Comparison of ENCODE assay signal across 1 cellular context in the genomic region with DNA sequence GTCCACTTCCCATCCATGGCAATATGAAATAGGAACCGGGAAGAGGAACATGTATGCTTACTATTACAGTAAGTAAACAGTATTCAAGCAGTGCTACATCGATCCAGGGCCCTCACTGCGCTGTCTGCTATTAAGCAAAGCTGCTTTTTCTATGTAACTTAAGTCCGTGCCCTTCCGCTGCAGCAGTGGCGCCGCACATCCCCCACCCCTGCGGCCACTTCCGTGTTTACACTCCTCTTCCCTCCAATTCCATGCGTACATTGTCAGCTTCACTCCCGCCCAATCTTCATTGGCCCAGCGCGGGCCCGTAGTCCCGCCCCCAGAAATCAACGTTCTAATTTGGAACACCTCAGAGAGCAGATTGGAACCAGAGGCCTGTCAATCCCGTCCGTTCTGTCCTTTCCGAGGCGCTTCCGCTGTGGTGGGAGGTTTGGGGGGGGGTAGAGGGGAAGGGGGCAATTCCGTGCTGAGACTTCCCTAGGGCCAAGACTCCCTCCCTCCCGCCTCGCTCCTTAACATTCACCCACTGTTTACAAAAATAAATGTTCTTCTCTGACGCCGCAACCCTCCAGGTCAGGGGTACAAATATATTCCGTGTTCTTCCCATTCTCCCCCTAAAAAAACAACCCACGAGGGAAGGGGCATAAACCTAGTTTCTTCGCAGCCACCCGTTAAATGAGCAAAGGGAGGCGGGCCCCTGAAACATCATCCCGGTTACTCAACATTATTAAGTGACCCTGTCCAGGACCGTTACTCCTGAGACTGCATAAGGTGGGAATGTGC.
TF ChIP-seq lines count a peak whose summit lies in the region.

No MANE protein-coding gene starts in this region.

TF ChIP-seq in HEK293, 187 proteins besides CTCF, POLR2A, EP300 and RAD21 (continued from another document):
- TF ChIP-seq ZNF548 (tag by site-specific recombination; IDR thresholded peaks at IDR 0.05) (peak; percentile 95), ZFP37 (tag by site-specific recombination; IDR thresholded peaks at IDR 0.05) (no peak), ZNF248 (tag by site-specific recombination; IDR thresholded peaks at IDR 0.05) (no peak), ZFP69B (tag by site-specific recombination; IDR thresholded peaks at IDR 0.05) (peak; percentile 28; the same call in 1 of the 2 replicates), ZNF433 (tag by site-specific recombination; IDR thresholded peaks at IDR 0.05; ENCODE audit: low read depth) (no peak), ZNF423 (tag by site-specific recombination; IDR thresholded peaks at IDR 0.05) (no peak), ZNF132 (tag by site-specific recombination; IDR thresholded peaks at IDR 0.05; ENCODE audit: borderline replicate concordance) (no peak), ZNF791 (tag by site-specific recombination; IDR thresholded peaks at IDR 0.05) (no peak), ZNF266 (tag by site-specific recombination; IDR thresholded peaks at IDR 0.05; ENCODE audit: low read depth) (no peak), OVOL3 (tag by site-specific recombination; IDR thresholded peaks at IDR 0.05) (no peak), ZNF658 (tag by site-specific recombination; IDR thresholded peaks at IDR 0.05) (no peak), BCL11A (tag by site-specific recombination; IDR thresholded peaks at IDR 0.05; ENCODE audit: low read depth) (0 out of 2 replicates have a peak, but pooled peaks have one; percentile 58), ZNF2 (tag by site-specific recombination; IDR thresholded peaks at IDR 0.05) (peak; percentile 55), TCF7L2 (IDR thresholded peaks at IDR 0.05; ENCODE audit: borderline replicate concordance, low read depth, low read length) (no peak), ZNF747 (tag by site-specific recombination; IDR thresholded peaks at IDR 0.05) (no peak), ZBTB1 (tag by site-specific recombination; IDR thresholded peaks at IDR 0.05) (no peak), ZNF600 (tag by site-specific recombination; IDR thresholded peaks at IDR 0.05) (0 out of 2 replicates have a peak, but pooled peaks have one; percentile 13), SETDB1 (IDR thresholded peaks at IDR 0.05; ENCODE audit: insufficient read length, low read length) (no peak), ZNF626 (tag by site-specific recombination; IDR thresholded peaks at IDR 0.05) (no peak), SP3 (tag by site-specific recombination; IDR thresholded peaks at IDR 0.05) (peak; percentile 63), ZSCAN30 (tag by site-specific recombination; IDR thresholded peaks at IDR 0.05) (peak; percentile 70), MZF1 (tag by site-specific recombination; IDR thresholded peaks at IDR 0.05; ENCODE audit: borderline replicate concordance) (no peak)
- TF ChIP-seq, protein P1, sequence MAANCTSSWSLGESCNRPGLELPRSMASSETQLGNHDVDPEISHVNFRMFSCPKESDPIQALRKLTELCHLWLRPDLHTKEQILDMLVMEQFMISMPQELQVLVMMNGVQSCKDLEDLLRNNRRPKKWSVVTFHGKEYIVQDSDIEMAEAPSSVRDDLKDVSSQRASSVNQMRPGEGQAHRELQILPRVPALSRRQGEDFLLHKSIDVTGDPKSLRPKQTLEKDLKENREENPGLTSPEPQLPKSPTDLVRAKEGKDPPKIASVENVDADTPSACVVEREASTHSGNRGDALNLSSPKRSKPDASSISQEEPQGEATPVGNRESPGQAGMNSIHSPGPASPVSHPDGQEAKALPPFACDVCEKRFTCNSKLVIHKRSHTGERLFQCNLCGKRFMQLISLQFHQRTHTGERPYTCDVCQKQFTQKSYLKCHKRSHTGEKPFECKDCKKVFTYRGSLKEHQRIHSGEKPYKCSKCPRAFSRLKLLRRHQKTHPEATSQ (tag by site-specific recombination; IDR thresholded peaks at IDR 0.05), result no peak
- TF ChIP-seq, protein P2, sequence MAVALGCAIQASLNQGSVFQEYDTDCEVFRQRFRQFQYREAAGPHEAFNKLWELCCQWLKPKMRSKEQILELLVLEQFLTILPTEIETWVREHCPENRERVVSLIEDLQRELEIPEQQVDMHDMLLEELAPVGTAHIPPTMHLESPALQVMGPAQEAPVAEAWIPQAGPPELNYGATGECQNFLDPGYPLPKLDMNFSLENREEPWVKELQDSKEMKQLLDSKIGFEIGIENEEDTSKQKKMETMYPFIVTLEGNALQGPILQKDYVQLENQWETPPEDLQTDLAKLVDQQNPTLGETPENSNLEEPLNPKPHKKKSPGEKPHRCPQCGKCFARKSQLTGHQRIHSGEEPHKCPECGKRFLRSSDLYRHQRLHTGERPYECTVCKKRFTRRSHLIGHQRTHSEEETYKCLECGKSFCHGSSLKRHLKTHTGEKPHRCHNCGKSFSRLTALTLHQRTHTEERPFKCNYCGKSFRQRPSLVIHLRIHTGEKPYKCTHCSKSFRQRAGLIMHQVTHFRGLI (tag by site-specific recombination; IDR thresholded peaks at IDR 0.05), result no peak
- TF ChIP-seq, protein P3, sequence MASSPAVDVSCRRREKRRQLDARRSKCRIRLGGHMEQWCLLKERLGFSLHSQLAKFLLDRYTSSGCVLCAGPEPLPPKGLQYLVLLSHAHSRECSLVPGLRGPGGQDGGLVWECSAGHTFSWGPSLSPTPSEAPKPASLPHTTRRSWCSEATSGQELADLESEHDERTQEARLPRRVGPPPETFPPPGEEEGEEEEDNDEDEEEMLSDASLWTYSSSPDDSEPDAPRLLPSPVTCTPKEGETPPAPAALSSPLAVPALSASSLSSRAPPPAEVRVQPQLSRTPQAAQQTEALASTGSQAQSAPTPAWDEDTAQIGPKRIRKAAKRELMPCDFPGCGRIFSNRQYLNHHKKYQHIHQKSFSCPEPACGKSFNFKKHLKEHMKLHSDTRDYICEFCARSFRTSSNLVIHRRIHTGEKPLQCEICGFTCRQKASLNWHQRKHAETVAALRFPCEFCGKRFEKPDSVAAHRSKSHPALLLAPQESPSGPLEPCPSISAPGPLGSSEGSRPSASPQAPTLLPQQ (tag by site-specific recombination; IDR thresholded peaks at IDR 0.05), result no peak
- TF ChIP-seq, protein P4, sequence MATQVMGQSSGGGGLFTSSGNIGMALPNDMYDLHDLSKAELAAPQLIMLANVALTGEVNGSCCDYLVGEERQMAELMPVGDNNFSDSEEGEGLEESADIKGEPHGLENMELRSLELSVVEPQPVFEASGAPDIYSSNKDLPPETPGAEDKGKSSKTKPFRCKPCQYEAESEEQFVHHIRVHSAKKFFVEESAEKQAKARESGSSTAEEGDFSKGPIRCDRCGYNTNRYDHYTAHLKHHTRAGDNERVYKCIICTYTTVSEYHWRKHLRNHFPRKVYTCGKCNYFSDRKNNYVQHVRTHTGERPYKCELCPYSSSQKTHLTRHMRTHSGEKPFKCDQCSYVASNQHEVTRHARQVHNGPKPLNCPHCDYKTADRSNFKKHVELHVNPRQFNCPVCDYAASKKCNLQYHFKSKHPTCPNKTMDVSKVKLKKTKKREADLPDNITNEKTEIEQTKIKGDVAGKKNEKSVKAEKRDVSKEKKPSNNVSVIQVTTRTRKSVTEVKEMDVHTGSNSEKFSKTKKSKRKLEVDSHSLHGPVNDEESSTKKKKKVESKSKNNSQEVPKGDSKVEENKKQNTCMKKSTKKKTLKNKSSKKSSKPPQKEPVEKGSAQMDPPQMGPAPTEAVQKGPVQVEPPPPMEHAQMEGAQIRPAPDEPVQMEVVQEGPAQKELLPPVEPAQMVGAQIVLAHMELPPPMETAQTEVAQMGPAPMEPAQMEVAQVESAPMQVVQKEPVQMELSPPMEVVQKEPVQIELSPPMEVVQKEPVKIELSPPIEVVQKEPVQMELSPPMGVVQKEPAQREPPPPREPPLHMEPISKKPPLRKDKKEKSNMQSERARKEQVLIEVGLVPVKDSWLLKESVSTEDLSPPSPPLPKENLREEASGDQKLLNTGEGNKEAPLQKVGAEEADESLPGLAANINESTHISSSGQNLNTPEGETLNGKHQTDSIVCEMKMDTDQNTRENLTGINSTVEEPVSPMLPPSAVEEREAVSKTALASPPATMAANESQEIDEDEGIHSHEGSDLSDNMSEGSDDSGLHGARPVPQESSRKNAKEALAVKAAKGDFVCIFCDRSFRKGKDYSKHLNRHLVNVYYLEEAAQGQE (tag by site-specific recombination; IDR thresholded peaks at IDR 0.05), result no peak
